3 cellular contexts compared by ENCODE assay signal in the genomic region with DNA sequence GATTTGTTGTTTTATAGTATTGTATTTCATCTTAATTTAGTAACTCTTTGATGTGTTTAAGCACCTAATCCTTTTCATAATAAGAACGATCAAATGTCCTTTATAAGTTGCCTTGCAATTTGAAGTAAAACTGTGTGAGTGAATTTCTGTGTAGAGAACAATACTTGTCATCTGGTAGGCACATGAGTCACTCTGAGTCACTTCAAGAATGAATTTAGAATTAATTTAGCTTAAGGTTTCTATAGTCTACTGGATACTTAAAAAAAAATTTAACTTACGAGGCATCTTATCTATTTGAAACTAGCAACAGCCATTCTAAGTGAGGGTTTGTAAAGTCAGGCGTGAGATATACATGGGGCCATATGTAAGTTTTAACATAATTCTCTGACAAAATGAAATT.
TF ChIP-seq lines count a peak whose summit lies in the region.

No MANE protein-coding gene starts in this region.

TF ChIP-seq in A549, 52 proteins besides CTCF, POLR2A, EP300 and RAD21 (continued from another document):
- TF ChIP-seq USF2 (IDR thresholded peaks at IDR 0.05) (no peak), MYC (IDR thresholded peaks at IDR 0.05; ENCODE audit: borderline replicate concordance, low read length) (no peak), ZSCAN20 (CRISPR knock-in tag; IDR thresholded peaks at IDR 0.05) (no peak), FOXS1 (CRISPR knock-in tag; IDR thresholded peaks at IDR 0.05) (no peak), RARB (CRISPR knock-in tag; IDR thresholded peaks at IDR 0.05) (no peak), ZC3H11A (IDR thresholded peaks at IDR 0.05) (no peak), JUNB (IDR thresholded peaks at IDR 0.05) (peak; percentile 68), MAFK (IDR thresholded peaks at IDR 0.05; ENCODE audit: partially characterized antibody) (no peak), ZNF302 (CRISPR knock-in tag; IDR thresholded peaks at IDR 0.05) (no peak), SMC3 (IDR thresholded peaks at IDR 0.05) (no peak), HOXB5 (CRISPR knock-in tag; IDR thresholded peaks at IDR 0.05) (no peak), CHD4 (IDR thresholded peaks at IDR 0.05; ENCODE audit: borderline replicate concordance) (no peak), KDM5A (IDR thresholded peaks at IDR 0.05) (no peak), FOSL2 (IDR thresholded peaks at IDR 0.05) (peak; percentile 56; the same call in 1 of the 2 replicates), FOSL2 (CRISPR knock-in tag; IDR thresholded peaks at IDR 0.05) (peak; percentile 76), MAX (IDR thresholded peaks at IDR 0.05) (no peak)

TF ChIP-seq in HCT116, 20 proteins besides CTCF, POLR2A, EP300 and RAD21 (continued from another document):
- TF ChIP-seq ATF3 (IDR thresholded peaks at IDR 0.05): no peak
- TF ChIP-seq FOSL1 (IDR thresholded peaks at IDR 0.05; ENCODE audit: low read depth): peak; percentile 94
- TF ChIP-seq SIN3A (IDR thresholded peaks at IDR 0.05; ENCODE audit: low read depth): 0 out of 2 replicates have a peak, but pooled peaks have one; percentile 11
- no peak for TF ChIP-seq ZBTB33 (IDR thresholded peaks at IDR 0.05; ENCODE audit: extremely low read depth, insufficient replicate concordance, low read length)
- TF ChIP-seq, protein P1, sequence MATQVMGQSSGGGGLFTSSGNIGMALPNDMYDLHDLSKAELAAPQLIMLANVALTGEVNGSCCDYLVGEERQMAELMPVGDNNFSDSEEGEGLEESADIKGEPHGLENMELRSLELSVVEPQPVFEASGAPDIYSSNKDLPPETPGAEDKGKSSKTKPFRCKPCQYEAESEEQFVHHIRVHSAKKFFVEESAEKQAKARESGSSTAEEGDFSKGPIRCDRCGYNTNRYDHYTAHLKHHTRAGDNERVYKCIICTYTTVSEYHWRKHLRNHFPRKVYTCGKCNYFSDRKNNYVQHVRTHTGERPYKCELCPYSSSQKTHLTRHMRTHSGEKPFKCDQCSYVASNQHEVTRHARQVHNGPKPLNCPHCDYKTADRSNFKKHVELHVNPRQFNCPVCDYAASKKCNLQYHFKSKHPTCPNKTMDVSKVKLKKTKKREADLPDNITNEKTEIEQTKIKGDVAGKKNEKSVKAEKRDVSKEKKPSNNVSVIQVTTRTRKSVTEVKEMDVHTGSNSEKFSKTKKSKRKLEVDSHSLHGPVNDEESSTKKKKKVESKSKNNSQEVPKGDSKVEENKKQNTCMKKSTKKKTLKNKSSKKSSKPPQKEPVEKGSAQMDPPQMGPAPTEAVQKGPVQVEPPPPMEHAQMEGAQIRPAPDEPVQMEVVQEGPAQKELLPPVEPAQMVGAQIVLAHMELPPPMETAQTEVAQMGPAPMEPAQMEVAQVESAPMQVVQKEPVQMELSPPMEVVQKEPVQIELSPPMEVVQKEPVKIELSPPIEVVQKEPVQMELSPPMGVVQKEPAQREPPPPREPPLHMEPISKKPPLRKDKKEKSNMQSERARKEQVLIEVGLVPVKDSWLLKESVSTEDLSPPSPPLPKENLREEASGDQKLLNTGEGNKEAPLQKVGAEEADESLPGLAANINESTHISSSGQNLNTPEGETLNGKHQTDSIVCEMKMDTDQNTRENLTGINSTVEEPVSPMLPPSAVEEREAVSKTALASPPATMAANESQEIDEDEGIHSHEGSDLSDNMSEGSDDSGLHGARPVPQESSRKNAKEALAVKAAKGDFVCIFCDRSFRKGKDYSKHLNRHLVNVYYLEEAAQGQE (IDR thresholded peaks at IDR 0.05; ENCODE audit: low read depth): no peak
- no peak for TF ChIP-seq EZH2 (IDR thresholded peaks at IDR 0.05)
- no peak for TF ChIP-seq POLR2AphosphoS5 (IDR thresholded peaks at IDR 0.05; ENCODE audit: low read depth, low read length)
- TF ChIP-seq YY1 (IDR thresholded peaks at IDR 0.05; ENCODE audit: extremely low read depth, insufficient replicate concordance, low read depth, low read length): no peak
- no peak for TF ChIP-seq ELF1 (IDR thresholded peaks at IDR 0.05; ENCODE audit: borderline replicate concordance, low read depth)
- peak; percentile 45; the same call in 1 of the 2 replicates for TF ChIP-seq SP1 (IDR thresholded peaks at IDR 0.05; ENCODE audit: low read depth)
- TF ChIP-seq CBX3 (IDR thresholded peaks at IDR 0.05; ENCODE audit: low read depth): no peak
- TF ChIP-seq EZH2phosphoT487 (IDR thresholded peaks at IDR 0.05; ENCODE audit: borderline replicate concordance): no peak
- TF ChIP-seq EGR1 (IDR thresholded peaks at IDR 0.05; ENCODE audit: low read depth): peak; percentile 11; the same call in 1 of the 2 replicates
- TF ChIP-seq CEBPB (IDR thresholded peaks at IDR 0.05; ENCODE audit: low read depth): peak; percentile 29; the same call in 1 of the 2 replicates
- TF ChIP-seq ZNF274 (IDR thresholded peaks at IDR 0.05; ENCODE audit: low read depth, low read length): no peak
- TF ChIP-seq ZFX (IDR thresholded peaks at IDR 0.05): no peak
- peak; percentile 73 for TF ChIP-seq JUND (IDR thresholded peaks at IDR 0.05)
TF ChIP-seq in HCT116: peak in this region for 7.

TF ChIP-seq in K562, 482 proteins besides CTCF, POLR2A, EP300 and RAD21 (continued from another document):
- TF ChIP-seq TSHZ1 (CRISPR knock-in tag; IDR thresholded peaks at IDR 0.05): no peak
- TF ChIP-seq BRD4 (IDR thresholded peaks at IDR 0.05): no peak
- TF ChIP-seq, protein P2, sequence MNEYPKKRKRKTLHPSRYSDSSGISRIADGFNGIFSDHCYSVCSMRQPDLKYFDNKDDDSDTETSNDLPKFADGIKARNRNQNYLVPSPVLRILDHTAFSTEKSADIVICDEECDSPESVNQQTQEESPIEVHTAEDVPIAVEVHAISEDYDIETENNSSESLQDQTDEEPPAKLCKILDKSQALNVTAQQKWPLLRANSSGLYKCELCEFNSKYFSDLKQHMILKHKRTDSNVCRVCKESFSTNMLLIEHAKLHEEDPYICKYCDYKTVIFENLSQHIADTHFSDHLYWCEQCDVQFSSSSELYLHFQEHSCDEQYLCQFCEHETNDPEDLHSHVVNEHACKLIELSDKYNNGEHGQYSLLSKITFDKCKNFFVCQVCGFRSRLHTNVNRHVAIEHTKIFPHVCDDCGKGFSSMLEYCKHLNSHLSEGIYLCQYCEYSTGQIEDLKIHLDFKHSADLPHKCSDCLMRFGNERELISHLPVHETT (CRISPR knock-in tag; conservative IDR thresholded peaks at IDR 0.05 in 1 of 2, IDR thresholded peaks at IDR 0.05 in 1 of 2): no peak
- no peak for TF ChIP-seq ZNF384 (IDR thresholded peaks at IDR 0.05; ENCODE audit: low read depth, low read length)
- no peak for TF ChIP-seq SAP30 (IDR thresholded peaks at IDR 0.05; ENCODE audit: borderline replicate concordance, insufficient read depth, low read depth, low read length, poor library complexity, severe bottlenecking)
- no peak for TF ChIP-seq RFX1 (IDR thresholded peaks at IDR 0.05)
- TF ChIP-seq ZNF57 (CRISPR knock-in tag; IDR thresholded peaks at IDR 0.05): no peak
- 0 out of 2 replicates have a peak, but pooled peaks have one; percentile 51 for TF ChIP-seq ATF3 (IDR thresholded peaks at IDR 0.05)
- TF ChIP-seq ATF3 (CRISPR knock-in tag; conservative IDR thresholded peaks at IDR 0.05): no peak
- TF ChIP-seq MAFK (IDR thresholded peaks at IDR 0.05; ENCODE audit: low read length): no peak
- no peak for TF ChIP-seq JUNB (CRISPR knock-in tag; conservative IDR thresholded peaks at IDR 0.05)
- no peak for TF ChIP-seq EP400 (IDR thresholded peaks at IDR 0.05)
- no peak for TF ChIP-seq CC2D1A (IDR thresholded peaks at IDR 0.05)
- peak; percentile 79 for TF ChIP-seq FOSL1 (tag; conservative IDR thresholded peaks at IDR 0.05)
- no peak for TF ChIP-seq GABPB2 (CRISPR knock-in tag; conservative IDR thresholded peaks at IDR 0.05)
- TF ChIP-seq ZNF121 (CRISPR knock-in tag; conservative IDR thresholded peaks at IDR 0.05): no peak
